8 cellular contexts compared by ENCODE assay signal in genomic region chr7:55546826-55547225, GRCh38. TPM values are rescaled to one million over a fixed set of nuclear protein-coding genes. Genes with fewer than 3 reads are reported as not detected.
DNase-seq lines count a peak whose midpoint lies in the region; ATAC-seq, FAIRE-seq and TF ChIP-seq lines count a peak whose summit lies in the region.

No MANE protein-coding gene starts in this region.

- H2AFZ ChIP-seq in H1 (ENCODE audit: low read length), result no peak overlapping the region

- H2AK5ac ChIP-seq in H1 (ENCODE audit: low read depth, low read length), result peak overlapping the region; percentile 75

- intact Hi-C loops in natural killer cell (cut with micrococcal nuclease), result no loop called here

- peaks cover 30% of the 10 kb centered on the region for H3K79me1 ChIP-seq in H1 (ENCODE audit: low read depth, low read length)

- FAIRE-seq in H1 (lab: Jason Lieb, UNC), result no peak

- no peak for TF ChIP-seq RAD21 in H1 (IDR thresholded peaks at IDR 0.05 in 1 of 2, conservative IDR thresholded peaks at IDR 0.05 in 1 of 2; ENCODE audit: low read depth in 2 of 2, low read length in 2 of 2)

- H3K23ac ChIP-seq in H1 (ENCODE audit: insufficient read length), result no peak overlapping the region

- H3K9me3 Mint-ChIP-seq in natural killer cell, result no peaks in the 10 kb centered on the region

- H2BK20ac ChIP-seq in H1 (ENCODE audit: low read length), result peak overlapping the region; percentile 29; the same call in 1 of the 2 replicates

- peaks cover 5 to 18% (median 12%) of the 10 kb centered on the region in 4 experiments for H3K4me1 ChIP-seq in H1 (replicated peaks in 1 of 4; ENCODE audit: control insufficient read depth in 3 of 4, insufficient read depth in 4 of 4, low read length in 3 of 4)

- H3K4me1 Mint-ChIP-seq in natural killer cell, result peaks cover 85 to 90% of the 10 kb centered on the region in 2 donors

- no peaks in the 10 kb centered on the region for H3K36me3 Mint-ChIP-seq in natural killer cell

- no peak overlapping the region for H3K14ac ChIP-seq in H1 (ENCODE audit: insufficient read length)

- H2BK5ac ChIP-seq in H1 (ENCODE audit: low read depth, low read length), result peak overlapping the region; percentile 57; the same call in 1 of the 2 replicates

- no peaks in the 10 kb centered on the region for H3K23me2 ChIP-seq in H1 (ENCODE audit: low read depth, low read length)

- ATAC-seq in HG03442 (IDR thresholded peaks at IDR 0.05; ENCODE audit: unreplicated experiment), result peak; percentile 33
- peak in 2 of 3 donors; percentile 70 to 76 for ATAC-seq in natural killer cell
- no peak for ATAC-seq in GM19467 (IDR thresholded peaks at IDR 0.05; ENCODE audit: unreplicated experiment)

- H3K4me2 ChIP-seq in H1 (ENCODE audit: insufficient read depth in 1 of 2, low read depth in 2 of 2, low read length in 2 of 2), result no peak overlapping the region

- H3K9me3 ChIP-seq in H1 (ENCODE audit: insufficient read depth in 2 of 2, low read depth in 1 of 2, low read length in 1 of 2), result no peaks in the 10 kb centered on the region

- H3K4me3 Mint-ChIP-seq in natural killer cell, result no peak overlapping the region

- H2BK120ac ChIP-seq in H1 (replicated peaks; ENCODE audit: low read depth, low read length), result no peak overlapping the region

- no peak overlapping the region for H3K18ac ChIP-seq in H1 (ENCODE audit: extremely low read depth, low read length)

- 84% methylated on average over 4 of the region's 4 CpGs; no CpG with 5 or more reads in 1 of the 2 experiments for WGBS in H1 (ENCODE audit: extremely low coverage in 1 of 2, insufficient coverage in 1 of 2, insufficient read length in 1 of 2, insufficient replicate concordance in 2 of 2, low coverage in 1 of 2, low lambda C conversion rate in 2 of 2, missing lambda C conversion rate in 1 of 2), 2 experiments

- H4K20me1 ChIP-seq in H1 (replicated peaks in 1 of 2; ENCODE audit: control insufficient read depth in 1 of 2, insufficient read depth in 2 of 2, low read length in 2 of 2), result peaks cover 7 to 24% of the 10 kb centered on the region in 2 experiments

- H3K27ac ChIP-seq in H1 (ENCODE audit: low read depth, low read length), result 0 out of 2 replicates have a peak overlapping the region, but pooled peaks have one; percentile 9

- H3K36me3 ChIP-seq in H1 (ENCODE audit: control insufficient read depth in 2 of 4, insufficient read depth in 4 of 4, low read length in 3 of 4), result no peaks in the 10 kb centered on the region

- POLR2A ChIA-PET in H1 (lab: Charles Lee; ENCODE audit: partially characterized antibody), result interaction anchor here (0.8 to 2.2 kb wide), 3 partner anchors 7 to 17 kb away, joined by 3 to 5 read pairs (median 4); no protein-coding TSS in a partner anchor

- CTCF ChIA-PET in H1 (lab: Charles Lee; ENCODE audit: partially characterized antibody), result interaction anchor here (1.1 to 1.9 kb wide), 4 partner anchors 9 to 47 kb away, joined by 3 to 5 read pairs (median 4); no protein-coding TSS in a partner anchor

- TF ChIP-seq POLR2A in H1 (IDR thresholded peaks at IDR 0.05; ENCODE audit: control extremely low read depth in 1 of 2, low read depth in 2 of 2, low read length in 2 of 2), result no peak

- no peak overlapping the region for H4K5ac ChIP-seq in H1 (ENCODE audit: insufficient read length, low read depth, low read length)

- H2BK15ac ChIP-seq in H1 (ENCODE audit: low read length), result no peak overlapping the region

- no peak overlapping the region for H4K8ac ChIP-seq in H1 (ENCODE audit: extremely low read depth, insufficient read depth, low read length)

- peak; percentile 63 for DNase-seq in activated CD8-positive, alpha-beta memory T cell treated with anti-CD3 and anti-CD28 coated beads for 24 hours
- no peak for DNase-seq in activated CD8-positive, alpha-beta memory T cell treated with anti-CD3 and anti-CD28 coated beads, Interleukin-2, amount 50 U/mL, for 48 hours
- DNase-seq in SHP77 (lab: John Stamatoyannopoulos, UW) (peak; percentile 90 to 95), H1 (ENCODE audit: low read depth in 1 of 2, low spot score in 2 of 2) (no peak), natural killer cell (no peak), NCI-H748 (lab: John Stamatoyannopoulos, UW; ENCODE audit: unreplicated experiment) (no peak)

- H2BK12ac ChIP-seq in H1 (ENCODE audit: low read depth, low read length), result peak overlapping the region; percentile 31; the same call in 1 of the 2 replicates

- H3K27ac Mint-ChIP-seq in natural killer cell, result peak overlapping the region; percentile 56 to 57

- peaks cover 18 to 96% of the 10 kb centered on the region in 2 experiments for H3K79me2 ChIP-seq in H1 (ENCODE audit: control insufficient read depth in 1 of 2, insufficient read depth in 2 of 2, low read length in 2 of 2)

- TF ChIP-seq CTCF in H1 (IDR thresholded peaks at IDR 0.05; ENCODE audit: control extremely low read depth in 1 of 3, insufficient read depth in 1 of 3, low read depth in 1 of 3, low read length in 3 of 3) (no peak), natural killer cell (IDR thresholded peaks at IDR 0.05) (no peak)

- H3K27me3 ChIP-seq in H1 (replicated peaks in 1 of 4; ENCODE audit: control insufficient read depth in 3 of 4, extremely low read depth in 1 of 4, insufficient read depth in 3 of 4, low read length in 3 of 4), result no peaks in the 10 kb centered on the region

- no peaks in the 10 kb centered on the region for H3K27me3 Mint-ChIP-seq in natural killer cell (ENCODE audit: low read depth in 2 of 2)

- no peak for TF ChIP-seq EP300 in H1 (IDR thresholded peaks at IDR 0.05; ENCODE audit: borderline replicate concordance in 1 of 2, low read depth in 2 of 2, low read length in 2 of 2)

- H3K56ac ChIP-seq in H1 (replicated peaks; ENCODE audit: insufficient read length, low read depth, low read length), result no peak overlapping the region

- H4K91ac ChIP-seq in H1 (replicated peaks; ENCODE audit: insufficient read length, low read length), result no peak overlapping the region

- H3K9ac ChIP-seq in H1 (replicated peaks in 1 of 4; ENCODE audit: extremely low read depth in 1 of 4, low read depth in 3 of 4, low read length in 3 of 4), result 0 out of 7 replicates have a peak overlapping the region, but pooled peaks of 1 of the 4 experiments have one; percentile 19

- H3K4me3 ChIP-seq in H1 (ENCODE audit: extremely low read depth in 1 of 4, insufficient read depth in 2 of 4, low read depth in 3 of 4, low read length in 4 of 4), result no peak overlapping the region

- H3K4ac ChIP-seq in H1 (replicated peaks; ENCODE audit: insufficient read length, low read depth, low read length), result no peak overlapping the region

TF ChIP-seq in H1, 55 proteins besides CTCF, POLR2A, EP300 and RAD21:
- TF ChIP-seq SP2 (IDR thresholded peaks at IDR 0.05; ENCODE audit: low read length) (no peak), ATF2 (IDR thresholded peaks at IDR 0.05; ENCODE audit: low read length) (no peak), CTBP2 (IDR thresholded peaks at IDR 0.05; ENCODE audit: borderline replicate concordance, insufficient read depth, insufficient read length, low read length) (no peak), RBBP5 (IDR thresholded peaks at IDR 0.05; ENCODE audit: borderline replicate concordance, low read depth, low read length) (no peak), MAFK (IDR thresholded peaks at IDR 0.05; ENCODE audit: low read depth, low read length) (no peak), RXRA (IDR thresholded peaks at IDR 0.05; ENCODE audit: insufficient read depth, low read depth, low read length) (no peak), TCF12 (IDR thresholded peaks at IDR 0.05; ENCODE audit: low read depth, low read length) (no peak), KDM4A (IDR thresholded peaks at IDR 0.05; ENCODE audit: low read depth, low read length, severe bottlenecking) (no peak), SIN3A (conservative IDR thresholded peaks at IDR 0.05 in 1 of 2, IDR thresholded peaks at IDR 0.05 in 1 of 2; ENCODE audit: low read depth in 1 of 2, low read length in 2 of 2) (no peak), EZH2 (IDR thresholded peaks at IDR 0.05; ENCODE audit: low read depth, low read length, severe bottlenecking) (no peak)
- TF ChIP-seq, protein P1, sequence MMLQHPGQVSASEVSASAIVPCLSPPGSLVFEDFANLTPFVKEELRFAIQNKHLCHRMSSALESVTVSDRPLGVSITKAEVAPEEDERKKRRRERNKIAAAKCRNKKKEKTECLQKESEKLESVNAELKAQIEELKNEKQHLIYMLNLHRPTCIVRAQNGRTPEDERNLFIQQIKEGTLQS (IDR thresholded peaks at IDR 0.05; ENCODE audit: insufficient read depth, low read depth, low read length), result no peak

RNA-seq across cellular contexts. Expression of gene VOPP1, which starts 25.5 kb away (rescaled TPM):
- total RNA-seq in H1 (2021; fragmentation: NEBNext Ultra II Directional; extraction: Animal tissue kit (Norgen Biotek cat#: 25700)), result 82.7 and 83.0 TPM in 2 replicates
- polyA plus RNA-seq in H1 (2011; rRNA removed), result 44.7 and 58.8 TPM in 2 replicates
- polyA plus RNA-seq in H1 (2011; cell fraction: cytosol; rRNA removed), result 44.9 TPM
- 53.3 TPM for polyA plus RNA-seq in H1 (2011; cell fraction: nucleus; rRNA removed)
- polyA plus RNA-seq in H1 (2012, experiment 1 of 2), result 59.8 to 62.7 TPM (median 62.1 TPM) in 4 replicates
- polyA plus RNA-seq in H1 (2012, experiment 2 of 2), result 74.8 TPM
- 47.6 TPM for polyA plus RNA-seq in H1 (2013, experiment 1 of 2)
- polyA plus RNA-seq in H1 (2013, experiment 2 of 2), result 51.6 TPM
- polyA minus RNA-seq in H1 (2011; rRNA and poly(A)+ RNA removed), result 76.2 and 81.0 TPM in 2 replicates
- polyA minus RNA-seq in H1 (2011; cell fraction: cytosol; rRNA and poly(A)+ RNA removed), result 51.9 TPM
- 53.8 TPM for polyA minus RNA-seq in H1 (2011; cell fraction: nucleus; rRNA and poly(A)+ RNA removed)
- 100 to 1,000 TPM in 2 of 3 donors, 10 to 100 TPM in 1; 79.3 to 115 (median 110) TPM for total RNA-seq in natural killer cell

Comparison
In these comparisons a context has a peak if more than half of its experiments do, and no peak if none do; other contexts are left out.
1. DNase-seq: peak in activated CD8-positive, alpha-beta memory T cell treated with anti-CD3 and anti-CD28 coated beads for 24 hours (single experiment) and SHP77 (2 of 2); none in activated CD8-positive, alpha-beta memory T cell treated with anti-CD3 and anti-CD28 coated beads, Interleukin-2, amount 50 U/mL, for 48 hours (single experiment), H1 (0 of 2), natural killer cell (single experiment) and NCI-H748 (single experiment).